In genomic region chr10:6603142-6604125, GRCh38 we compare ENCODE assay signal across 36 cellular contexts. TPM values are rescaled to one million over a fixed set of nuclear protein-coding genes. Genes with fewer than 3 reads are reported as not detected.
DNase-seq lines count a peak whose midpoint lies in the region; ATAC-seq and TF ChIP-seq lines count a peak whose summit lies in the region.
"Had no signal": no experiment of that assay in that cellular context is flagged by ENCODE, and none has a peak within 500 bp of the region (broad histone marks: within the 10 kb centered on the region; RNA-seq: fewer than 3 reads in every experiment).

No MANE protein-coding gene starts in this region.

- H3K9ac ChIP-seq in parathyroid adenoma (no peak overlapping the region), endodermal cell (ENCODE audit: extremely low read depth, low read length, poor library complexity, severe bottlenecking) (no peak overlapping the region), SK-N-SH (no peak overlapping the region)

- intact Hi-C loops in CD4-positive, alpha-beta T cell (cut with DNase I, micrococcal nuclease) = loop anchor here in 1 of 2 experiments (2.0 to 5.0 kb wide), 4 partner anchors 86 to 186 kb away; no protein-coding TSS in a partner anchor
- intact Hi-C loops in activated CD4-positive, alpha-beta T cell treated with anti-CD3 and anti-CD28 coated beads for 36 hours (cut with DNase I, micrococcal nuclease) = no loop called here

- no peak for TF ChIP-seq EP300 in SK-N-SH (IDR thresholded peaks at IDR 0.05; ENCODE audit: borderline replicate concordance in 1 of 2, low read depth in 1 of 2, low read length in 1 of 2)

- no peak overlapping the region for H3K27ac ChIP-seq in CD4-positive, alpha-beta T cell (ENCODE audit: low read depth, low read length)
- no peak overlapping the region for H3K27ac ChIP-seq in SJCRH30
- H3K27ac ChIP-seq in parathyroid adenoma = no peak overlapping the region
- H3K27ac ChIP-seq in endodermal cell (ENCODE audit: low read depth, low read length) = no peak overlapping the region
- H3K27ac ChIP-seq in SK-N-SH (ENCODE audit: low read depth in 2 of 2, low read length in 1 of 2) = no peak overlapping the region
- H3K27ac ChIP-seq: A549, breast epithelium, suprapubic skin, vagina had no signal

- WGBS in endodermal cell (ENCODE audit: insufficient coverage in 1 of 2, insufficient read length in 1 of 2), 2 experiments = 86 to 90% methylated on average over 14 to 15 of the region's 15 CpGs
- WGBS in SK-N-SH (ENCODE audit: low lambda C conversion rate) = 34% methylated on average over 14 of the region's 15 CpGs

- no peaks in the 10 kb centered on the region for H3K36me3 ChIP-seq in SJCRH30
- no peaks in the 10 kb centered on the region for H3K36me3 ChIP-seq in parathyroid adenoma (ENCODE audit: control insufficient read depth, insufficient read depth, low read length)
- no peaks in the 10 kb centered on the region for H3K36me3 ChIP-seq in endodermal cell (ENCODE audit: control insufficient read depth, insufficient read depth, low read length)
- H3K36me3 ChIP-seq in SK-N-SH (replicated peaks in 1 of 2; ENCODE audit: control insufficient read depth in 1 of 2, insufficient read depth in 2 of 2, low read length in 1 of 2) = no peaks in the 10 kb centered on the region
- H3K36me3 ChIP-seq: breast epithelium, suprapubic skin, vagina had no signal

- no peak for TF ChIP-seq RAD21 in SK-N-SH (IDR thresholded peaks at IDR 0.05; ENCODE audit: low read length)

- H3K9me3 Mint-ChIP-seq in CD4-positive, alpha-beta T cell = peaks cover 3% of the 10 kb centered on the region
- H3K9me3 Mint-ChIP-seq in endodermal cell = peaks cover 7% of the 10 kb centered on the region
- peaks cover 10% of the 10 kb centered on the region for H3K9me3 Mint-ChIP-seq in activated CD4-positive, alpha-beta T cell treated with anti-CD3 and anti-CD28 coated beads for 36 hours (ENCODE audit: low read depth)
- H3K9me3 Mint-ChIP-seq: HFFc6, immature natural killer cell had no signal

- H3K27me3 Mint-ChIP-seq in CD4-positive, alpha-beta T cell = no peaks in the 10 kb centered on the region
- H3K27me3 Mint-ChIP-seq in endodermal cell (ENCODE audit: insufficient read depth) = no peaks in the 10 kb centered on the region
- H3K27me3 Mint-ChIP-seq in activated CD4-positive, alpha-beta T cell treated with anti-CD3 and anti-CD28 coated beads for 36 hours = no peaks in the 10 kb centered on the region

- H3K4me1 ChIP-seq in SJCRH30 (0 out of 2 replicates have a peak, but pooled peaks cover 2% of the 10 kb centered on the region), parathyroid adenoma (no peaks in the 10 kb centered on the region), endodermal cell (ENCODE audit: control insufficient read depth, insufficient read depth, low read length) (peaks cover 13% of the 10 kb centered on the region), SK-N-SH (ENCODE audit: control insufficient read depth in 1 of 2, insufficient read depth in 2 of 2, low read depth in 1 of 2, low read length in 1 of 2) (no peaks in the 10 kb centered on the region)
- H3K4me1 ChIP-seq: A549, breast epithelium, suprapubic skin had no signal

- no peaks in the 10 kb centered on the region for H3K27me3 ChIP-seq in CD4-positive, alpha-beta T cell (ENCODE audit: control insufficient read depth, insufficient read depth, low read length)
- no peaks in the 10 kb centered on the region for H3K27me3 ChIP-seq in SJCRH30
- no peaks in the 10 kb centered on the region for H3K27me3 ChIP-seq in parathyroid adenoma (ENCODE audit: control insufficient read depth, insufficient read depth, low read length)
- H3K27me3 ChIP-seq in endodermal cell (ENCODE audit: control insufficient read depth, insufficient read depth, low read length, poor library complexity, severe bottlenecking) = no peaks in the 10 kb centered on the region
- H3K27me3 ChIP-seq in SK-N-SH (ENCODE audit: insufficient read depth) = no peaks in the 10 kb centered on the region
- H3K27me3 ChIP-seq: breast epithelium, vagina had no signal

- DNase-seq in CD4-positive, alpha-beta T cell = no peak
- peak; percentile 30 to 54 for DNase-seq in SJCRH30
- peak; percentile 50 for DNase-seq in inferior parietal cortex (ENCODE audit: extremely low spot score)
- no peak for DNase-seq in endodermal cell
- no peak for DNase-seq in SK-N-SH
- DNase-seq in activated CD4-positive, alpha-beta T cell treated with anti-CD3 and anti-CD28 coated beads for 36 hours = no peak
- no peak for DNase-seq in activated CD8-positive, alpha-beta memory T cell treated with anti-CD3 and anti-CD28 coated beads, Interleukin-2, amount 50 U/mL, for 4 hours
- DNase-seq: activated CD4-positive, alpha-beta T cell treated with anti-CD3 and anti-CD28 coated beads, Interleukin-2, amount 50 U/mL, for 48 hours; activated CD8-positive, alpha-beta memory T cell treated with anti-CD3 and anti-CD28 coated beads, Interleukin-2, amount 50 U/mL, for 48 hours; activated naive CD4-positive, alpha-beta T cell treated with anti-CD3 and anti-CD28 coated beads for 36 hours; AML-193; amniotic stem cell; CD8-positive, alpha-beta memory T cell; DMS 273 treated with DMSO at 0.1 percent for 48 hours; effector CD4-positive, alpha-beta T cell; EL; HFFc6; immature natural killer cell; naive B cell; NCI-H1092 treated with DMSO at 0.1 percent for 48 hours; NCI-H187 treated with DMSO at 0.1 percent for 48 hours; NCI-H2171 treated with DMSO at 0.1 percent for 48 hours; NCI-H510A; stimulated activated CD4-positive, alpha-beta T cell treated with anti-CD3 and anti-CD28 coated beads, Interleukin-15, amount 100 ng/mL, for 24 hours had no signal

- H3F3A ChIP-seq in SK-N-SH (replicated peaks; ENCODE audit: insufficient read depth) = no peaks in the 10 kb centered on the region

- peak overlapping the region; percentile 81 for H3K27ac Mint-ChIP-seq in CD4-positive, alpha-beta T cell
- H3K27ac Mint-ChIP-seq in endodermal cell = no peak overlapping the region
- no peak overlapping the region for H3K27ac Mint-ChIP-seq in activated CD4-positive, alpha-beta T cell treated with anti-CD3 and anti-CD28 coated beads for 36 hours
- H3K27ac Mint-ChIP-seq: HFFc6; stimulated activated memory B cell treated with anti-CD40 and anti-IgM and Interleukin-4, amounts not matched to agents 10 μg/mL and 1 μg/mL and 100 μg/mL, for 72 hours; T-helper 1 cell treated with Interleukin-12 subunit alpha and Interleukin-12 subunit beta and Interleukin-4 antibody, amounts not matched to agents 30 μg/mL and 1 μg/mL, for 36 hours had no signal

- no peaks in the 10 kb centered on the region for H3K9me2 ChIP-seq in SK-N-SH

- H3K4me3 Mint-ChIP-seq in CD4-positive, alpha-beta T cell = no peak overlapping the region
- H3K4me3 Mint-ChIP-seq in endodermal cell = no peak overlapping the region
- no peak overlapping the region for H3K4me3 Mint-ChIP-seq in activated CD4-positive, alpha-beta T cell treated with anti-CD3 and anti-CD28 coated beads for 36 hours
- H3K4me3 Mint-ChIP-seq: activated naive CD4-positive, alpha-beta T cell treated with anti-CD3 and anti-CD28 coated beads for 36 hours; activated T-helper 1 cell treated with anti-CD3 and anti-CD28 coated beads, Interleukin-12 subunit alpha, Interleukin-12 subunit beta, Interleukin-2, Interleukin-4 antibody, amounts not matched to agents 30 ng/mL and 10 ng/mL and 1 ng/mL, durations not matched to agents 14 hours and 24 hours and 36 hours; CD8-positive, alpha-beta memory T cell; HFFc6; immature natural killer cell; naive B cell; stimulated activated memory B cell treated with anti-CD40 and anti-IgM and Interleukin-4, amounts not matched to agents 10 μg/mL and 1 μg/mL and 100 μg/mL, for 72 hours; T-helper 1 cell treated with Interleukin-12 subunit alpha and Interleukin-12 subunit beta and Interleukin-4 antibody, amounts not matched to agents 30 μg/mL and 1 μg/mL, for 36 hours had no signal

- H2AFZ ChIP-seq in parathyroid adenoma (no peak overlapping the region), SK-N-SH (ENCODE audit: low read depth) (no peak overlapping the region)

- CTCF ChIA-PET in CD4-positive, alpha-beta T cell (lab: Charles Lee) = interaction anchor here (1.2 to 5.0 kb wide), 4 partner anchors 21 to 157 kb away, joined by 3 to 55 read pairs (median 13); partner anchors contain the start of gene PRKCQ
- CTCF ChIA-PET in SK-N-SH (lab: Yijun Ruan, JAX) = interaction anchor here (1.0 to 2.5 kb wide), 2 partner anchors 22 to 23 kb away, joined by 3 to 7 read pairs; no protein-coding TSS in a partner anchor
- CTCF ChIA-PET in activated CD4-positive, alpha-beta T cell treated with anti-CD3 and anti-CD28 coated beads for 36 hours (lab: Charles Lee) = interaction anchor here (0.7 to 3.0 kb wide), 11 partner anchors 7 to 188 kb away, joined by 3 to 11 read pairs (median 4); partner anchors contain the start of gene PRKCQ

- ATAC-seq in CD4-positive, alpha-beta T cell (ENCODE audit: poor library complexity) = no peak
- no peak for ATAC-seq in activated CD4-positive, alpha-beta T cell treated with anti-CD3 and anti-CD28 coated beads for 36 hours
- ATAC-seq: A549; activated CD4-positive, CD25-positive, alpha-beta regulatory T cell treated with anti-CD3 and anti-CD28 coated beads, Interleukin-2, amount 50 U/mL, for 24 hours; K562; left lobe of liver; stimulated activated memory B cell treated with anti-CD40 and anti-IgM and Interleukin-4, amounts not matched to agents 10 μg/mL and 1 μg/mL and 100 μg/mL, for 72 hours had no signal

- H3K4me3 ChIP-seq in SJCRH30 (no peak overlapping the region), parathyroid adenoma (ENCODE audit: low read depth, low read length) (no peak overlapping the region), endodermal cell (ENCODE audit: low read length) (no peak overlapping the region), SK-N-SH (ENCODE audit: low read depth in 2 of 2, low read length in 1 of 2) (no peak overlapping the region)
- H3K4me3 ChIP-seq: A549, breast epithelium, K562, suprapubic skin, vagina had no signal

- H3K4me2 ChIP-seq in parathyroid adenoma (ENCODE audit: low read length) (peak overlapping the region; percentile 23), SK-N-SH (no peak overlapping the region)
- H3K4me2 ChIP-seq: A549 had no signal

- no peak for TF ChIP-seq CTCF in CD4-positive, alpha-beta T cell (IDR thresholded peaks at IDR 0.05)
- TF ChIP-seq CTCF in parathyroid adenoma (IDR thresholded peaks at IDR 0.05) (no peak), endodermal cell (conservative IDR thresholded peaks at IDR 0.05) (no peak), SK-N-SH (IDR thresholded peaks at IDR 0.05) (no peak)

- no peaks in the 10 kb centered on the region for H3K9me3 ChIP-seq in CD4-positive, alpha-beta T cell (ENCODE audit: control insufficient read depth, low read length)
- H3K9me3 ChIP-seq in SJCRH30 (replicated peaks) (no peaks in the 10 kb centered on the region), parathyroid adenoma (ENCODE audit: control insufficient read depth, low read length) (no peaks in the 10 kb centered on the region), endodermal cell (ENCODE audit: control insufficient read depth, low read length) (peaks cover 8% of the 10 kb centered on the region), SK-N-SH (no peaks in the 10 kb centered on the region)
- H3K9me3 ChIP-seq: A549, breast epithelium, suprapubic skin, vagina had no signal

- H3K4me1 Mint-ChIP-seq in CD4-positive, alpha-beta T cell (ENCODE audit: low read depth) = peaks cover 81% of the 10 kb centered on the region
- peaks cover 17% of the 10 kb centered on the region for H3K4me1 Mint-ChIP-seq in endodermal cell
- peaks cover 68% of the 10 kb centered on the region for H3K4me1 Mint-ChIP-seq in activated CD4-positive, alpha-beta T cell treated with anti-CD3 and anti-CD28 coated beads for 36 hours

- H3K79me2 ChIP-seq in parathyroid adenoma (no peaks in the 10 kb centered on the region), SK-N-SH (ENCODE audit: insufficient read depth) (no peaks in the 10 kb centered on the region)

- H4K20me1 ChIP-seq in SK-N-SH (ENCODE audit: insufficient read depth) = no peaks in the 10 kb centered on the region

- POLR2A ChIA-PET in CD4-positive, alpha-beta T cell (lab: Charles Lee) = interaction anchor here (0.5 to 9.5 kb wide), 6 partner anchors 23 to 924 kb away, joined by 3 to 104 read pairs (median 4); partner anchors contain the start of gene PRKCQ
- POLR2A ChIA-PET in SK-N-SH (lab: Yijun Ruan, JAX) = no interaction called here
- POLR2A ChIA-PET in activated CD4-positive, alpha-beta T cell treated with anti-CD3 and anti-CD28 coated beads for 36 hours (lab: Charles Lee) = no interaction called here

- H3K36me3 Mint-ChIP-seq in CD4-positive, alpha-beta T cell (ENCODE audit: low read depth) = peaks cover 34% of the 10 kb centered on the region
- peaks cover 2% of the 10 kb centered on the region for H3K36me3 Mint-ChIP-seq in endodermal cell (ENCODE audit: low read depth)
- H3K36me3 Mint-ChIP-seq in activated CD4-positive, alpha-beta T cell treated with anti-CD3 and anti-CD28 coated beads for 36 hours (ENCODE audit: low read depth) = peaks cover 21% of the 10 kb centered on the region
- H3K36me3 Mint-ChIP-seq: naive B cell; stimulated activated memory B cell treated with anti-CD40 and anti-IgM and Interleukin-4, amounts not matched to agents 10 μg/mL and 1 μg/mL and 100 μg/mL, for 72 hours had no signal

RNA-seq across cellular contexts. Expression of gene PRKCQ, which starts 23.4 kb away (rescaled TPM):
- 10 to 100 TPM; 43.4 to 43.9 TPM for total RNA-seq in CD4-positive, alpha-beta T cell
- 0.79 and 1.3 TPM in 2 replicates for total RNA-seq in SJCRH30 (2014; rRNA removed; shearing (Covaris generic))
- 10 to 100 TPM; 24.3 to 29.1 TPM for total RNA-seq in endodermal cell
- 6.1 TPM for polyA plus RNA-seq in endodermal cell (2013, experiment 1 of 2)
- 6.2 TPM for polyA plus RNA-seq in endodermal cell (2013, experiment 2 of 2)
- 0.18 and 0.23 TPM in 2 replicates for polyA plus RNA-seq in SK-N-SH (2012; rRNA removed)
- 0.15 and 0.25 TPM in 2 replicates for polyA plus RNA-seq in SK-N-SH (2012; cell fraction: cytosol; rRNA removed)
- 0.09 and 0.20 TPM in 2 replicates for polyA plus RNA-seq in SK-N-SH (2012; cell fraction: nucleus; rRNA removed)
- 10 to 100 TPM; 32.9 to 39.0 TPM for total RNA-seq in activated CD4-positive, alpha-beta T cell treated with anti-CD3 and anti-CD28 coated beads for 36 hours
- total RNA-seq: HFFc6, RPMI7951 had no signal

Comparison
In these comparisons a context has a peak if more than half of its experiments do, and no peak if none do; other contexts are left out.
1. DNase-seq: peak in SJCRH30 (2 of 2) and inferior parietal cortex (single experiment); none in CD4-positive, alpha-beta T cell (0 of 10), endodermal cell (single experiment), SK-N-SH (single experiment), activated CD4-positive, alpha-beta T cell treated with anti-CD3 and anti-CD28 coated beads for 36 hours (single experiment) and activated CD8-positive, alpha-beta memory T cell treated with anti-CD3 and anti-CD28 coated beads, Interleukin-2, amount 50 U/mL, for 4 hours (single experiment).
2. RNA of gene PRKCQ, which starts 23.4 kb away (total RNA-seq): 43.4 to 43.9 TPM in CD4-positive, alpha-beta T cell, 32.9 to 39.0 TPM in activated CD4-positive, alpha-beta T cell treated with anti-CD3 and anti-CD28 coated beads for 36 hours and 24.3 to 29.1 TPM in endodermal cell; 0.79 to 1.3 TPM in SJCRH30; every median in the first group is over 10 times any median in the second.